ENCODE assay signal across 11 cellular contexts in genomic region chr10:5862360-5862929, GRCh38. TPM values are rescaled to one million over a fixed set of nuclear protein-coding genes. Genes with fewer than 3 reads are reported as not detected.
A peak's percentile ranks its signal among the peaks of the same experiment; 100 is the strongest.
DNase-seq lines count a peak whose midpoint lies in the region; ATAC-seq and TF ChIP-seq lines count a peak whose summit lies in the region.
"Had no signal": no experiment of that assay in that cellular context is flagged by ENCODE, and none has a peak within 500 bp of the region (broad histone marks: within the 10 kb centered on the region; RNA-seq: fewer than 3 reads in every experiment).

No MANE protein-coding gene starts in this region.

- H3K79me2 ChIP-seq in MM.1S (ENCODE audit: low read length), result no peaks in the 10 kb centered on the region

- no peaks in the 10 kb centered on the region for H3K4me1 Mint-ChIP-seq in activated naive CD8-positive, alpha-beta T cell (ENCODE audit: low read depth)
- H3K4me1 Mint-ChIP-seq in activated naive CD8-positive, alpha-beta T cell treated with anti-CD3 and anti-CD28 coated beads for 36 hours, result peaks cover 4% of the 10 kb centered on the region
- H3K4me1 Mint-ChIP-seq: central memory CD8-positive, alpha-beta T cell had no signal

- H3K9me3 ChIP-seq in MM.1S (replicated peaks; ENCODE audit: insufficient read depth, low read length), result no peaks in the 10 kb centered on the region

- peak; percentile 96 for ATAC-seq in HG02798 (IDR thresholded peaks at IDR 0.05; ENCODE audit: poor library complexity, unreplicated experiment)

- no peak overlapping the region for H3K4me3 Mint-ChIP-seq in activated naive CD8-positive, alpha-beta T cell
- H3K4me3 Mint-ChIP-seq in activated naive CD8-positive, alpha-beta T cell treated with anti-CD3 and anti-CD28 coated beads for 36 hours, result no peak overlapping the region
- H3K4me3 Mint-ChIP-seq: activated CD4-positive, alpha-beta T cell treated with anti-CD3 and anti-CD28 coated beads, Interleukin-2, amount 10 ng/mL, durations not matched to agents 24 days and 14 days; central memory CD8-positive, alpha-beta T cell had no signal

- TF ChIP-seq POLR2A in erythroblast (IDR thresholded peaks at IDR 0.05; ENCODE audit: low read length), result no peak

- H3K27me3 ChIP-seq in MM.1S (replicated peaks; ENCODE audit: insufficient read depth, low read length), result no peaks in the 10 kb centered on the region

- H3K36me3 Mint-ChIP-seq in activated naive CD8-positive, alpha-beta T cell, result peaks cover 9% of the 10 kb centered on the region
- peaks cover 15% of the 10 kb centered on the region for H3K36me3 Mint-ChIP-seq in activated naive CD8-positive, alpha-beta T cell treated with anti-CD3 and anti-CD28 coated beads for 36 hours

- H4K20me1 ChIP-seq in MM.1S (ENCODE audit: insufficient read depth, low read length), result no peaks in the 10 kb centered on the region

- H3K27ac Mint-ChIP-seq in activated naive CD8-positive, alpha-beta T cell, result peak overlapping the region; percentile 28
- H3K27ac Mint-ChIP-seq in activated naive CD8-positive, alpha-beta T cell treated with anti-CD3 and anti-CD28 coated beads for 36 hours, result no peak overlapping the region
- H3K27ac Mint-ChIP-seq: activated CD4-positive, alpha-beta T cell treated with anti-CD3 and anti-CD28 coated beads, Interleukin-2, amount 10 ng/mL, durations not matched to agents 24 days and 14 days had no signal

- no peaks in the 10 kb centered on the region for H3K36me3 ChIP-seq in MM.1S (replicated peaks; ENCODE audit: insufficient read depth, low read length)

- no peak for DNase-seq in activated naive CD8-positive, alpha-beta T cell treated with anti-CD3 and anti-CD28 coated beads for 36 hours
- DNase-seq in MM.1S (peak; percentile 33), iPS-NIHi7 (ENCODE audit: extremely low spot score) (no peak), midbrain (lab: John Stamatoyannopoulos, UW) (no peak), erythroblast (lab: John Stamatoyannopoulos, UW) (no peak)
- no peak for DNase-seq in activated effector memory CD4-positive, alpha-beta T cell treated with anti-CD3 and anti-CD28 coated beads, Interleukin-2, amount 50 U/mL, for 16 hours
- DNase-seq: activated CD4-positive, alpha-beta T cell treated with anti-CD3 and anti-CD28 coated beads, Interleukin-2, amount 10 ng/mL, durations not matched to agents 24 days and 14 days; NCI-H510A had no signal

- no peak for TF ChIP-seq CTCF in MM.1S (IDR thresholded peaks at IDR 0.05; ENCODE audit: low read length)

- H3K4me3 ChIP-seq in MM.1S (ENCODE audit: low read length), result no peak overlapping the region

- H3K9me2 ChIP-seq in MM.1S (replicated peaks; ENCODE audit: insufficient read depth, low read length), result no peaks in the 10 kb centered on the region

- no peak overlapping the region for H3K27ac ChIP-seq in MM.1S (ENCODE audit: low read length)

- H3K4me2 ChIP-seq in MM.1S (ENCODE audit: low read depth, low read length), result peak overlapping the region; percentile 20; the same call in 1 of the 2 replicates

- no peaks in the 10 kb centered on the region for H3K4me1 ChIP-seq in MM.1S (ENCODE audit: low read length)

- H3K27me3 Mint-ChIP-seq in activated naive CD8-positive, alpha-beta T cell, result no peaks in the 10 kb centered on the region
- no peaks in the 10 kb centered on the region for H3K27me3 Mint-ChIP-seq in activated naive CD8-positive, alpha-beta T cell treated with anti-CD3 and anti-CD28 coated beads for 36 hours
- H3K27me3 Mint-ChIP-seq: activated CD4-positive, alpha-beta T cell treated with anti-CD3 and anti-CD28 coated beads, Interleukin-2, amount 10 ng/mL, durations not matched to agents 24 days and 14 days; central memory CD8-positive, alpha-beta T cell had no signal

- peaks cover 3% of the 10 kb centered on the region; the same call in 1 of the 2 replicates for H3F3A ChIP-seq in MM.1S (ENCODE audit: insufficient read depth, low read length)

- no peaks in the 10 kb centered on the region for H3K9me3 Mint-ChIP-seq in activated naive CD8-positive, alpha-beta T cell (ENCODE audit: low read depth)
- H3K9me3 Mint-ChIP-seq in activated naive CD8-positive, alpha-beta T cell treated with anti-CD3 and anti-CD28 coated beads for 36 hours, result no peaks in the 10 kb centered on the region
- H3K9me3 Mint-ChIP-seq: activated CD4-positive, alpha-beta T cell treated with anti-CD3 and anti-CD28 coated beads, Interleukin-2, amount 10 ng/mL, durations not matched to agents 24 days and 14 days; central memory CD8-positive, alpha-beta T cell had no signal

- no peak overlapping the region for H2AFZ ChIP-seq in MM.1S (ENCODE audit: low read length)

- no peak overlapping the region for H3K9ac ChIP-seq in MM.1S (ENCODE audit: low read length)

RNA-seq across cellular contexts. Expression of gene ANKRD16, which starts 27.2 kb away (rescaled TPM):
- 1 to 10 TPM; 9.1 to 9.4 TPM for total RNA-seq in activated naive CD8-positive, alpha-beta T cell treated with anti-CD3 and anti-CD28 coated beads for 36 hours

RNA-seq across cellular contexts. Expression of gene FBH1, which starts 27.6 kb away (rescaled TPM):
- total RNA-seq in activated naive CD8-positive, alpha-beta T cell treated with anti-CD3 and anti-CD28 coated beads for 36 hours, result 10 to 100 TPM; 48.7 to 49.0 TPM

RNA-seq across cellular contexts. Expression of gene GDI2, which starts 49.2 kb away (rescaled TPM):
- total RNA-seq in activated naive CD8-positive, alpha-beta T cell treated with anti-CD3 and anti-CD28 coated beads for 36 hours, result 100 to 1,000 TPM; 335 to 339 TPM
